ENCODE assay signal across 12 cellular contexts in genomic region chr18:498901-499300, GRCh38. TPM values are rescaled to one million over a fixed set of nuclear protein-coding genes. Genes with fewer than 3 reads are reported as not detected.
DNase-seq lines count a peak whose midpoint lies in the region; ATAC-seq and TF ChIP-seq lines count a peak whose summit lies in the region.
"Had no signal": no experiment of that assay in that cellular context is flagged by ENCODE, and none has a peak within 500 bp of the region (broad histone marks: within the 10 kb centered on the region; RNA-seq: fewer than 3 reads in every experiment).

No MANE protein-coding gene starts in this region.

- H3K4me3 Mint-ChIP-seq in endodermal cell: peak overlapping the region; percentile 87

- no peak for ATAC-seq in heart left ventricle
- ATAC-seq in left ventricle myocardium superior: no peak
- ATAC-seq in HG02885 (IDR thresholded peaks at IDR 0.05; ENCODE audit: poor library complexity, unreplicated experiment): no peak
- no peak for ATAC-seq in body of pancreas

- peaks cover 7% of the 10 kb centered on the region for H3K36me3 Mint-ChIP-seq in endodermal cell (ENCODE audit: low read depth)

- TF ChIP-seq POLR2A in heart left ventricle (IDR thresholded peaks at IDR 0.05) (no peak), uterus (IDR thresholded peaks at IDR 0.05) (no peak), body of pancreas (IDR thresholded peaks at IDR 0.05) (no peak)

- H4K20me1 ChIP-seq in neural cell (ENCODE audit: insufficient read depth): no peaks in the 10 kb centered on the region

- no peaks in the 10 kb centered on the region for H3F3A ChIP-seq in neural cell (ENCODE audit: insufficient read depth, low read length, poor library complexity, severe bottlenecking)

- H3K36me3 ChIP-seq in heart left ventricle (no peaks in the 10 kb centered on the region), endodermal cell (ENCODE audit: control insufficient read depth, insufficient read depth, low read length) (peaks cover 11% of the 10 kb centered on the region), neural cell (ENCODE audit: insufficient read depth, low read length) (no peaks in the 10 kb centered on the region), uterus (no peaks in the 10 kb centered on the region), body of pancreas (replicated peaks in 1 of 2; ENCODE audit: insufficient read depth in 1 of 2, low read depth in 2 of 2) (no peaks in the 10 kb centered on the region)

- WGBS in heart left ventricle, 4 donors: 46 to 52% (median 48%) methylated on average over 3 of the region's 3 CpGs
- WGBS in endodermal cell (ENCODE audit: insufficient coverage in 1 of 2, insufficient read length in 1 of 2), 2 experiments: 31 to 64% methylated on average over 2 to 3 of the region's 3 CpGs
- 38 to 58% methylated on average over 3 of the region's 3 CpGs for WGBS in body of pancreas, 2 donors

- H3K27me3 Mint-ChIP-seq in endodermal cell (ENCODE audit: insufficient read depth): peaks cover 50% of the 10 kb centered on the region

- no peak for TF ChIP-seq EP300 in neural cell (conservative IDR thresholded peaks at IDR 0.05; ENCODE audit: poor library complexity, severe bottlenecking)

- no peaks in the 10 kb centered on the region for H3K79me2 ChIP-seq in neural cell (replicated peaks; ENCODE audit: insufficient read depth, low read length)

- peaks cover 3 to 46% (median 25%) of the 10 kb centered on the region in 9 donors for H3K27me3 ChIP-seq in heart left ventricle
- H3K27me3 ChIP-seq in endodermal cell (ENCODE audit: control insufficient read depth, insufficient read depth, low read length, poor library complexity, severe bottlenecking): no peaks in the 10 kb centered on the region
- H3K27me3 ChIP-seq in neural cell (ENCODE audit: insufficient read depth, low read depth, low read length): peaks cover 40% of the 10 kb centered on the region
- H3K27me3 ChIP-seq in uterus: no peaks in the 10 kb centered on the region
- peaks cover 0 to 12% of the 10 kb centered on the region in 2 donors for H3K27me3 ChIP-seq in body of pancreas

- TF ChIP-seq CTCF in heart left ventricle (IDR thresholded peaks at IDR 0.05) (no peak), endodermal cell (conservative IDR thresholded peaks at IDR 0.05) (no peak), neural cell (IDR thresholded peaks at IDR 0.05; ENCODE audit: poor library complexity, severe bottlenecking) (no peak), uterus (IDR thresholded peaks at IDR 0.05) (no peak), body of pancreas (IDR thresholded peaks at IDR 0.05) (no peak)

- H3K4me3 ChIP-seq in heart left ventricle (peak overlapping the region in 10 of 12 donors; percentile 46 to 66 (median 56)), endodermal cell (ENCODE audit: low read length) (peak overlapping the region; percentile 98), neural cell (ENCODE audit: low read length) (peak overlapping the region; percentile 65), uterus (peak overlapping the region; percentile 43), body of pancreas (no peak overlapping the region)

- no peak overlapping the region for H2AFZ ChIP-seq in neural cell (ENCODE audit: low read depth, low read length)

- H3K27ac ChIP-seq in heart left ventricle (peak overlapping the region in 5 of 12 donors; percentile 8 to 62 (median 54)), endodermal cell (ENCODE audit: low read depth, low read length) (no peak overlapping the region), neural cell (ENCODE audit: low read length) (no peak overlapping the region), uterus (peak overlapping the region; percentile 65 to 68), body of pancreas (no peak overlapping the region)

- peak overlapping the region; percentile 87 for H3K27ac Mint-ChIP-seq in endodermal cell

- H3K9me3 ChIP-seq in heart left ventricle: no peaks in the 10 kb centered on the region
- no peaks in the 10 kb centered on the region for H3K9me3 ChIP-seq in endodermal cell (ENCODE audit: control insufficient read depth, low read length)
- H3K9me3 ChIP-seq in neural cell (ENCODE audit: low read length): no peaks in the 10 kb centered on the region
- H3K9me3 ChIP-seq in uterus: no peaks in the 10 kb centered on the region
- no peaks in the 10 kb centered on the region for H3K9me3 ChIP-seq in body of pancreas

- peaks cover 0 to 46% (median 9%) of the 10 kb centered on the region in 12 donors for H3K4me1 ChIP-seq in heart left ventricle
- H3K4me1 ChIP-seq in endodermal cell (ENCODE audit: control insufficient read depth, insufficient read depth, low read length): peaks cover 9% of the 10 kb centered on the region
- H3K4me1 ChIP-seq in uterus: peaks cover 0 to 4% of the 10 kb centered on the region in 2 donors
- peaks cover 21% of the 10 kb centered on the region for H3K4me1 ChIP-seq in body of pancreas

- intact Hi-C loops in heart left ventricle (cut with DNase I) (loop anchor here in 3 of 10 donors (10.0 kb wide), 2 partner anchors 116 to 164 kb away; no protein-coding TSS in a partner anchor), left ventricle myocardium superior (cut with micrococcal nuclease) (no loop called here), uterus (cut with DNase I; ENCODE audit: low total_unique reads) (no loop called here), body of pancreas (cut with DNase I) (no loop called here)

- TF ChIP-seq RAD21 in neural cell (conservative IDR thresholded peaks at IDR 0.05): no peak

- DNase-seq in heart left ventricle (no peak), left ventricle myocardium superior (no peak), endodermal cell (no peak), uterus (no peak), dedifferentiated amniotic fluid mesenchymal stem cell (ENCODE audit: extremely low spot score) (no peak), body of pancreas (no peak)
- DNase-seq: activated CD4-positive, alpha-beta T cell treated with anti-CD3 and anti-CD28 coated beads, Interleukin-2, amount 50 U/mL, for 48 hours; amygdala; occipital lobe; SHP77 had no signal

- H3K9me3 Mint-ChIP-seq in endodermal cell: no peaks in the 10 kb centered on the region

- H3K9me2 ChIP-seq in neural cell (ENCODE audit: insufficient read depth, low read length): no peaks in the 10 kb centered on the region

- peak overlapping the region; percentile 85 for H3K9ac ChIP-seq in endodermal cell (ENCODE audit: extremely low read depth, low read length, poor library complexity, severe bottlenecking)
- no peak overlapping the region for H3K9ac ChIP-seq in neural cell (ENCODE audit: low read length)

- peaks cover 34% of the 10 kb centered on the region for H3K4me1 Mint-ChIP-seq in endodermal cell

- no peak overlapping the region for H3K4me2 ChIP-seq in neural cell (ENCODE audit: low read length)

TF ChIP-seq in neural cell, 6 proteins besides CTCF, POLR2A, EP300 and RAD21:
- TF ChIP-seq MXI1 (conservative IDR thresholded peaks at IDR 0.05; ENCODE audit: poor library complexity, severe bottlenecking): no peak
- no peak for TF ChIP-seq REST (IDR thresholded peaks at IDR 0.05; ENCODE audit: borderline replicate concordance)
- TF ChIP-seq SMC3 (conservative IDR thresholded peaks at IDR 0.05; ENCODE audit: poor library complexity): no peak
- no peak for TF ChIP-seq EZH2 (IDR thresholded peaks at IDR 0.05; ENCODE audit: borderline replicate concordance, insufficient read depth, low read length, poor library complexity, severe bottlenecking)
- no peak for TF ChIP-seq TAF1 (IDR thresholded peaks at IDR 0.05; ENCODE audit: low read depth)
- TF ChIP-seq POLR2AphosphoS5 (IDR thresholded peaks at IDR 0.05): no peak

RNA-seq across cellular contexts. Expression of gene COLEC12, which starts 1.6 kb away (rescaled TPM):
- 10 to 100 TPM in 3 of 9 donors, 1 to 10 TPM in 6; 4.2 to 35.9 (median 8.0) TPM for total RNA-seq in heart left ventricle
- polyA plus RNA-seq in heart left ventricle: 1 to 10 TPM; 2.2 TPM
- total RNA-seq in left ventricle myocardium superior: 8.3 TPM
- total RNA-seq in endodermal cell: 100 to 1,000 TPM; 123 TPM
- polyA plus RNA-seq in endodermal cell (2013, experiment 1 of 2): 31.1 TPM
- 38.5 TPM for polyA plus RNA-seq in endodermal cell (2013, experiment 2 of 2)
- 0.42 and 0.76 TPM in 2 replicates for polyA plus RNA-seq in neural cell
- 0.24 and 0.58 TPM in 2 replicates for polyA minus RNA-seq in neural cell
- 10 to 100 TPM; 20.2 to 81.3 (median 29.1) TPM for total RNA-seq in uterus
- 1 to 10 TPM; 3.6 to 4.2 TPM for total RNA-seq in body of pancreas

Comparison
In these comparisons a context has a peak if more than half of its experiments do, and no peak if none do; other contexts are left out.
1. H3K27ac ChIP-seq: peak in uterus (2 of 2); none in endodermal cell (single experiment), neural cell (single experiment) and body of pancreas (0 of 4).
2. H3K4me3 ChIP-seq: peak in heart left ventricle (10 of 12), endodermal cell (single experiment), neural cell (single experiment) and uterus (2 of 2); none in body of pancreas (0 of 2).